In genomic region chr4:42150653-42151567, GRCh38 we compare ENCODE assay signal across 8 cellular contexts. TPM values are rescaled to one million over a fixed set of nuclear protein-coding genes. Genes with fewer than 3 reads are reported as not detected.
DNase-seq lines count a peak whose midpoint lies in the region; ATAC-seq, FAIRE-seq and TF ChIP-seq lines count a peak whose summit lies in the region.

No MANE protein-coding gene starts in this region.

- no peaks in the 10 kb centered on the region for H3K9me3 ChIP-seq in BLaER1 treated with 17β-estradiol and CSF1 and Interleukin-3, amounts not matched to agents 10 nM and 100 nM (replicated peaks in 1 of 11)
- H3K9me3 ChIP-seq in kidney (ENCODE audit: control insufficient read depth in 1 of 2, low read length in 2 of 2) (no peaks in the 10 kb centered on the region), upper lobe of left lung (no peaks in the 10 kb centered on the region)

- peak; percentile 66 for DNase-seq in kidney
- peak in 1 of 2 donors; percentile 85 for DNase-seq in upper lobe of left lung
- no peak for DNase-seq in pons (ENCODE audit: low spot score)
- DNase-seq in NCI-H2171 treated with DMSO at 0.1 percent for 48 hours (lab: John Stamatoyannopoulos, UW): no peak

- no peak for TF ChIP-seq POLR2A in upper lobe of left lung (IDR thresholded peaks at IDR 0.05)

- ATAC-seq in GM18867 (IDR thresholded peaks at IDR 0.05; ENCODE audit: unreplicated experiment) (peak; percentile 37), HG02981 (IDR thresholded peaks at IDR 0.05; ENCODE audit: unreplicated experiment) (peak; percentile 33), upper lobe of left lung (ENCODE audit: low FRiP score in 2 of 2) (peak; percentile 18 to 57)

- 6 to 11% methylated on average over 47 to 63 of the region's 89 CpGs for WGBS in upper lobe of left lung, 2 donors

- H3K27ac ChIP-seq in BLaER1 treated with 17β-estradiol and CSF1 and Interleukin-3, amounts not matched to agents 10 nM and 100 nM: peak overlapping the region; percentile 34 to 91 (median 87); a peak in 21 of 22 replicates
- H3K27ac ChIP-seq in kidney (ENCODE audit: low read depth in 2 of 2, low read length in 2 of 2): no peak overlapping the region
- no peak overlapping the region for H3K27ac ChIP-seq in upper lobe of left lung

- peak overlapping the region; percentile 85 to 98 (median 91) for H3K4me2 ChIP-seq in BLaER1 treated with 17β-estradiol and CSF1 and Interleukin-3, amounts not matched to agents 10 nM and 100 nM

- H3K36me3 Mint-ChIP-seq in T-helper 1 cell treated with Interleukin-12 subunit alpha and Interleukin-12 subunit beta and Interleukin-4 antibody, amounts not matched to agents 30 μg/mL and 1 μg/mL, for 36 hours (ENCODE audit: low read depth): peaks cover 4% of the 10 kb centered on the region

- H3K27me3 Mint-ChIP-seq in T-helper 1 cell treated with Interleukin-12 subunit alpha and Interleukin-12 subunit beta and Interleukin-4 antibody, amounts not matched to agents 30 μg/mL and 1 μg/mL, for 36 hours (ENCODE audit: low read depth): peaks cover 63% of the 10 kb centered on the region

- peaks cover 0 to 48% (median 36%) of the 10 kb centered on the region in 11 experiments; a peak in 12 of 22 replicates for H4K20me1 ChIP-seq in BLaER1 treated with 17β-estradiol and CSF1 and Interleukin-3, amounts not matched to agents 10 nM and 100 nM

- H3K4me1 ChIP-seq in BLaER1 treated with 17β-estradiol and CSF1 and Interleukin-3, amounts not matched to agents 10 nM and 100 nM: peaks cover 15 to 45% (median 37%) of the 10 kb centered on the region in 10 experiments
- H3K4me1 ChIP-seq in kidney (ENCODE audit: control insufficient read depth in 1 of 2, insufficient read depth in 1 of 2, low read depth in 1 of 2, low read length in 2 of 2): peaks cover 0 to 2% of the 10 kb centered on the region in 2 donors
- H3K4me1 ChIP-seq in upper lobe of left lung: peaks cover 19 to 25% (median 23%) of the 10 kb centered on the region in 4 donors

- no peak for TF ChIP-seq EP300 in upper lobe of left lung (IDR thresholded peaks at IDR 0.05)

- TF ChIP-seq CTCF in kidney (IDR thresholded peaks at IDR 0.05; ENCODE audit: borderline replicate concordance, extremely low read depth, insufficient read depth) (no peak), upper lobe of left lung (IDR thresholded peaks at IDR 0.05) (no peak)

- no peaks in the 10 kb centered on the region for H3K27me3 ChIP-seq in BLaER1 treated with 17β-estradiol and CSF1 and Interleukin-3, amounts not matched to agents 10 nM and 100 nM
- H3K27me3 ChIP-seq in upper lobe of left lung: peaks cover 0 to 31% (median 23%) of the 10 kb centered on the region in 4 donors

- no peaks in the 10 kb centered on the region for H3K9me3 Mint-ChIP-seq in T-helper 1 cell treated with Interleukin-12 subunit alpha and Interleukin-12 subunit beta and Interleukin-4 antibody, amounts not matched to agents 30 μg/mL and 1 μg/mL, for 36 hours

- H3K4me3 ChIP-seq in BLaER1 treated with 17β-estradiol and CSF1 and Interleukin-3, amounts not matched to agents 10 nM and 100 nM: peak overlapping the region; percentile 75 to 95 (median 91)
- peak overlapping the region; percentile 25 to 48 for H3K4me3 ChIP-seq in kidney (ENCODE audit: low read length in 2 of 2)
- H3K4me3 ChIP-seq in upper lobe of left lung: peak overlapping the region; percentile 9 to 64 (median 50)

- peak overlapping the region; percentile 77 to 92 (median 87) for H3K9ac ChIP-seq in BLaER1 treated with 17β-estradiol and CSF1 and Interleukin-3, amounts not matched to agents 10 nM and 100 nM
- no peak overlapping the region for H3K9ac ChIP-seq in kidney (ENCODE audit: low read length in 2 of 2)

- peak overlapping the region; percentile 73 for H3K27ac Mint-ChIP-seq in T-helper 1 cell treated with Interleukin-12 subunit alpha and Interleukin-12 subunit beta and Interleukin-4 antibody, amounts not matched to agents 30 μg/mL and 1 μg/mL, for 36 hours

- intact Hi-C loops in kidney (cut with DNase I): no loop called here

- peaks cover 0 to 15% (median 6%) of the 10 kb centered on the region in 11 experiments; a peak in 16 of 22 replicates for H3K36me3 ChIP-seq in BLaER1 treated with 17β-estradiol and CSF1 and Interleukin-3, amounts not matched to agents 10 nM and 100 nM
- H3K36me3 ChIP-seq in kidney (ENCODE audit: control insufficient read depth in 1 of 2, insufficient read depth in 2 of 2, low read length in 2 of 2): no peaks in the 10 kb centered on the region
- H3K36me3 ChIP-seq in upper lobe of left lung: no peaks in the 10 kb centered on the region

- peaks cover 6% of the 10 kb centered on the region for H3K4me1 Mint-ChIP-seq in T-helper 1 cell treated with Interleukin-12 subunit alpha and Interleukin-12 subunit beta and Interleukin-4 antibody, amounts not matched to agents 30 μg/mL and 1 μg/mL, for 36 hours (ENCODE audit: low read depth)

- FAIRE-seq in kidney (lab: Jason Lieb, UNC): no peak

- H3K4me3 Mint-ChIP-seq in T-helper 1 cell treated with Interleukin-12 subunit alpha and Interleukin-12 subunit beta and Interleukin-4 antibody, amounts not matched to agents 30 μg/mL and 1 μg/mL, for 36 hours: peak overlapping the region; percentile 86

RNA-seq across cellular contexts. Expression of gene BEND4, which starts 1.5 kb away (rescaled TPM):
- total RNA-seq in kidney (0.22 TPM), upper lobe of left lung (1 to 10 TPM in 1 of 6 donors, under 1 TPM in 5; under 0.01 to 1.1 (median 0.62) TPM)
- not detected for polyA plus RNA-seq in kidney (ENCODE audit: insufficient read depth, low read depth, low replicate concordance)

Comparison
In these comparisons a context has a peak if more than half of its experiments do, and no peak if none do; other contexts are left out.
1. H3K27ac ChIP-seq: peak in BLaER1 treated with 17β-estradiol and CSF1 and Interleukin-3, amounts not matched to agents 10 nM and 100 nM (11 of 11); none in kidney (0 of 2) and upper lobe of left lung (0 of 4).
2. H3K4me3 ChIP-seq: peak in every context shown above with its lines; median percentile 91 in BLaER1 treated with 17β-estradiol and CSF1 and Interleukin-3, amounts not matched to agents 10 nM and 100 nM; 50 in upper lobe of left lung; 36 in kidney.
3. H3K9ac ChIP-seq: peak in BLaER1 treated with 17β-estradiol and CSF1 and Interleukin-3, amounts not matched to agents 10 nM and 100 nM (11 of 11); none in kidney (0 of 2).
4. Peak in every context shown above with its lines, with median percentiles within 50 percentile points of each other: ATAC-seq.